In genomic region chr5:124613273-124613953, GRCh38 we compare ENCODE assay signal across 30 cellular contexts.
"Had no signal": no experiment of that assay in that cellular context is flagged by ENCODE, and none has a peak within 500 bp of the region (broad histone marks: within the 10 kb centered on the region; RNA-seq: fewer than 3 reads in every experiment).

No MANE protein-coding gene starts in this region.

- H3K9ac ChIP-seq: neural progenitor cell, parathyroid adenoma had no signal

- H3K27me3 ChIP-seq: neural progenitor cell, neutrophil, right lobe of liver, sigmoid colon, suprapubic skin, testis, tibial artery, transverse colon, upper lobe of right lung, uterus had no signal

- H3K9me3 Mint-ChIP-seq: natural killer cell had no signal

- ATAC-seq: naive thymus-derived CD4-positive, alpha-beta T cell; natural killer cell; right cardiac atrium; right lobe of liver; stimulated activated effector memory CD8-positive, alpha-beta T cell treated with anti-CD3 and anti-CD28 coated beads, Interleukin-12 subunit alpha, Interleukin-12 subunit beta, amount 100 ng/mL, for 72 hours; stimulated activated naive B cell treated with anti-CD40 and anti-IgM and Interleukin-4, amounts not matched to agents 10 μg/mL and 1 μg/mL and 100 μg/mL, for 72 hours; stimulated activated naive CD8-positive, alpha-beta T cell treated with anti-CD3 and anti-CD28 coated beads, Interleukin-15, amount 100 ng/mL, for 72 hours; stimulated activated naive CD8-positive, alpha-beta T cell treated with anti-CD3 and anti-CD28 coated beads, Interleukin-15, Interleukin-2, amounts not matched to agents 100 U/mL and 50 U/mL, for 24 hours; upper lobe of right lung had no signal

- H3K4me1 Mint-ChIP-seq: naive thymus-derived CD4-positive, alpha-beta T cell; natural killer cell; stimulated activated effector memory CD8-positive, alpha-beta T cell treated with anti-CD3 and anti-CD28 coated beads, Interleukin-12 subunit alpha, Interleukin-12 subunit beta, amount 100 ng/mL, for 72 hours; stimulated activated naive CD8-positive, alpha-beta T cell treated with anti-CD3 and anti-CD28 coated beads, Interleukin-15, amount 100 ng/mL, for 72 hours had no signal

- H3K4me3 ChIP-seq: neural progenitor cell, right lobe of liver, sigmoid colon, suprapubic skin, testis, tibial artery, transverse colon, upper lobe of right lung, uterus had no signal

- H3K36me3 Mint-ChIP-seq: naive thymus-derived CD4-positive, alpha-beta T cell; natural killer cell; stimulated activated effector memory CD8-positive, alpha-beta T cell treated with anti-CD3 and anti-CD28 coated beads, Interleukin-12 subunit alpha, Interleukin-12 subunit beta, amount 100 ng/mL, for 72 hours had no signal

- H2AFZ ChIP-seq: neural progenitor cell, parathyroid adenoma had no signal

- H3K4me3 Mint-ChIP-seq: naive thymus-derived CD4-positive, alpha-beta T cell; natural killer cell; nephron; neural progenitor cell; stimulated activated effector memory CD8-positive, alpha-beta T cell treated with anti-CD3 and anti-CD28 coated beads, Interleukin-12 subunit alpha, Interleukin-12 subunit beta, amount 100 ng/mL, for 72 hours; stimulated activated naive B cell treated with anti-CD40 and anti-IgM and Interleukin-4, amounts not matched to agents 10 μg/mL and 1 μg/mL and 100 μg/mL, for 72 hours; stimulated activated naive CD8-positive, alpha-beta T cell treated with anti-CD3 and anti-CD28 coated beads, Interleukin-15, amount 100 ng/mL, for 72 hours; type B pancreatic cell had no signal

- H3K27me3 Mint-ChIP-seq: progenitor cell of endocrine pancreas had no signal

- H3K27ac ChIP-seq: neural progenitor cell, neutrophil, parathyroid adenoma, right lobe of liver, sigmoid colon, suprapubic skin, testis, tibial artery, transverse colon, upper lobe of right lung, uterus had no signal

- H3K36me3 ChIP-seq: neural progenitor cell, neutrophil, right lobe of liver, sigmoid colon, suprapubic skin, tibial artery, transverse colon, upper lobe of right lung, uterus had no signal

- H3K4me2 ChIP-seq: neural progenitor cell had no signal

- H3K9me3 ChIP-seq: neutrophil, right lobe of liver, sigmoid colon, suprapubic skin, testis, tibial artery, transverse colon, upper lobe of right lung, uterus had no signal

- DNase-seq: naive thymus-derived CD4-positive, alpha-beta T cell; natural killer cell; nucleus accumbens; posterior cingulate gyrus; retina; right cardiac atrium; right lobe of liver; sigmoid colon; small intestine; stimulated activated CD4-positive, alpha-beta T cell treated with anti-CD3 and anti-CD28 coated beads, Interleukin-15, amount 100 ng/mL, for 24 hours; stimulated activated CD4-positive, alpha-beta T cell treated with anti-CD3 and anti-CD28 coated beads, Interleukin-2, amount 100 ng/mL, for 24 hours; stimulated activated CD4-positive, alpha-beta T cell treated with anti-CD3 and anti-CD28 coated beads, Interleukin-2, amount 100 ng/mL, for 48 hours; stimulated activated CD4-positive, alpha-beta T cell treated with anti-CD3 and anti-CD28 coated beads, Interleukin-4, amount 100 ng/mL, for 24 hours; stimulated activated naive B cell treated with anti-CD40 and anti-IgM and Interleukin-4, amounts not matched to agents 10 μg/mL and 1 μg/mL and 100 μg/mL, for 72 hours; stimulated activated naive CD8-positive, alpha-beta T cell treated with anti-CD3 and anti-CD28 coated beads, Interleukin-15, amount 100 ng/mL, for 72 hours; stimulated activated naive CD8-positive, alpha-beta T cell treated with anti-CD3 and anti-CD28 coated beads, Interleukin-15, Interleukin-2, amounts not matched to agents 100 U/mL and 50 U/mL, for 24 hours; substantia nigra; testis; tibial artery; transverse colon; upper lobe of right lung; uterus had no signal

- H3K4me1 ChIP-seq: parathyroid adenoma, right lobe of liver, sigmoid colon, suprapubic skin, testis, tibial artery, transverse colon, upper lobe of right lung, uterus had no signal

- H3K27ac Mint-ChIP-seq: naive thymus-derived CD4-positive, alpha-beta T cell; natural killer cell; neural progenitor cell; progenitor cell of endocrine pancreas; stimulated activated effector memory CD8-positive, alpha-beta T cell treated with anti-CD3 and anti-CD28 coated beads, Interleukin-12 subunit alpha, Interleukin-12 subunit beta, amount 100 ng/mL, for 72 hours; stimulated activated naive B cell treated with anti-CD40 and anti-IgM and Interleukin-4, amounts not matched to agents 10 μg/mL and 1 μg/mL and 100 μg/mL, for 72 hours; stimulated activated naive CD8-positive, alpha-beta T cell treated with anti-CD3 and anti-CD28 coated beads, Interleukin-15, amount 100 ng/mL, for 72 hours; type B pancreatic cell had no signal
